20 cellular contexts compared by ENCODE assay signal in the genomic region with DNA sequence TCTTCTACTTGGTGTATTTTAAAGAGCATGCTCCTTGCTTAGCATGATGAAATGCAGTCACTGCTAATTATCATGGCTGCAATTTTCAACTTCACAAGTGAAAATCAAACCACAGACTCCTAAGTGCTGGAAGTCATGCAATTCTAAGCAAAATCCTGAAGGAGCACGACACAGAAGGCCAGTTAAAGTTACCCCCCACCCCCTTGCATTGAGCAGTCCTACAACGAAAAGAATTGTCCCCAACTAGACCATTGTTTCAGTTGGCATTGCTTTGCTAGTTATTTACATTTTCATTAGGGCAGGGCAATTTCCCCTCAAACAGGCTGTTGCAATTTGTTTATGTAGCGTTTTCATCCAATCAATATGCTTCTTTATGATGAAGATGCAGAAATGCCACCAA.
A peak's percentile ranks its signal among the peaks of the same experiment; 100 is the strongest.
DNase-seq lines count a peak whose midpoint lies in the region; ATAC-seq, FAIRE-seq and TF ChIP-seq lines count a peak whose summit lies in the region.
"Had no signal": no experiment of that assay in that cellular context is flagged by ENCODE, and none has a peak within 500 bp of the region (broad histone marks: within the 10 kb centered on the region; RNA-seq: fewer than 3 reads in every experiment).

No MANE protein-coding gene starts in this region.

- H3K27me3 ChIP-seq in GM23338 (ENCODE audit: insufficient read depth) (no peaks in the 10 kb centered on the region), HCT116 (ENCODE audit: insufficient read depth, low read length) (no peaks in the 10 kb centered on the region), H1 (replicated peaks in 1 of 4; ENCODE audit: control insufficient read depth in 3 of 4, extremely low read depth in 1 of 4, insufficient read depth in 3 of 4, low read length in 3 of 4) (no peaks in the 10 kb centered on the region), transverse colon (no peaks in the 10 kb centered on the region)

- POLR2A ChIA-PET in HCT116 (lab: Charles Lee) (no interaction called here), H1 (lab: Charles Lee; ENCODE audit: partially characterized antibody) (no interaction called here)

- no peak overlapping the region for H3K14ac ChIP-seq in H1 (ENCODE audit: insufficient read length)

- no peaks in the 10 kb centered on the region for H3K36me3 Mint-ChIP-seq in GM23338 (ENCODE audit: low read depth)
- H3K36me3 Mint-ChIP-seq: IgD-negative memory B cell had no signal

- no peak overlapping the region for H2BK12ac ChIP-seq in H1 (ENCODE audit: low read depth, low read length)

- no peak overlapping the region for H4K8ac ChIP-seq in H1 (ENCODE audit: extremely low read depth, insufficient read depth, low read length)

- in situ Hi-C loops in transverse colon (cut with MboI; ENCODE audit: low pct_ligation_motif_present in 1 of 4, low pct_unique_long_range_greater_than_20kb in 1 of 4, low sequenced_read_pairs in 3 of 4): loop anchor here in 1 of 4 donors (25.0 kb wide), 1 partner anchor 329 kb away; a partner anchor contains a TSS

- intact Hi-C loops in HCT116 (cut with micrococcal nuclease): loop anchor here (10.0 kb wide), 1 partner anchor 633 kb away; no protein-coding TSS in a partner anchor
- intact Hi-C loops in transverse colon (cut with DNase I; ENCODE audit: low total_unique reads): no loop called here

- H3K4me3 ChIP-seq in GM23338: no peak overlapping the region
- no peak overlapping the region; a peak in 1 of 4 replicates for H3K4me3 ChIP-seq in HCT116 (replicated peaks in 1 of 2; ENCODE audit: low read depth in 1 of 2, low read length in 2 of 2)
- no peak overlapping the region; a peak in 1 of 8 replicates for H3K4me3 ChIP-seq in H1 (ENCODE audit: extremely low read depth in 1 of 4, insufficient read depth in 2 of 4, low read depth in 3 of 4, low read length in 4 of 4)
- no peak overlapping the region for H3K4me3 ChIP-seq in transverse colon
- H3K4me3 ChIP-seq: A549 had no signal

- H3K36me3 ChIP-seq in GM23338 (ENCODE audit: insufficient read depth) (no peaks in the 10 kb centered on the region), HCT116 (ENCODE audit: control insufficient read depth in 1 of 2, insufficient read depth in 2 of 2, low read length in 2 of 2) (0 out of 4 replicates have a peak, but pooled peaks cover 0 to 5% of the 10 kb centered on the region in 2 experiments), H1 (ENCODE audit: control insufficient read depth in 2 of 4, insufficient read depth in 4 of 4, low read length in 3 of 4) (no peaks in the 10 kb centered on the region), transverse colon (no peaks in the 10 kb centered on the region)

- 23% methylated on average over 3 of the region's 3 CpGs; no CpG with 5 or more reads in 1 of the 2 experiments for WGBS in H1 (ENCODE audit: extremely low coverage in 1 of 2, insufficient coverage in 1 of 2, insufficient read length in 1 of 2, insufficient replicate concordance in 2 of 2, low coverage in 1 of 2, low lambda C conversion rate in 2 of 2, missing lambda C conversion rate in 1 of 2), 2 experiments
- 68 to 76% methylated on average over 3 of the region's 3 CpGs for WGBS in transverse colon (ENCODE audit: low coverage in 1 of 2), 2 donors

- no peak overlapping the region for H2BK120ac ChIP-seq in H1 (replicated peaks; ENCODE audit: low read depth, low read length)

- H4K20me1 ChIP-seq in GM23338 (replicated peaks; ENCODE audit: insufficient read depth): no peaks in the 10 kb centered on the region
- no peaks in the 10 kb centered on the region for H4K20me1 ChIP-seq in HCT116 (ENCODE audit: insufficient read depth)
- H4K20me1 ChIP-seq in H1 (replicated peaks in 1 of 2; ENCODE audit: control insufficient read depth in 1 of 2, insufficient read depth in 2 of 2, low read length in 2 of 2): no peaks in the 10 kb centered on the region

- no peaks in the 10 kb centered on the region for H3F3A ChIP-seq in GM23338 (replicated peaks; ENCODE audit: low read depth)

- no peak overlapping the region for H3K56ac ChIP-seq in H1 (replicated peaks; ENCODE audit: insufficient read length, low read depth, low read length)

- H3K4me3 Mint-ChIP-seq in GM23338: no peak overlapping the region
- H3K4me3 Mint-ChIP-seq: CD4-positive, alpha-beta T cell; IgD-negative memory B cell had no signal

- ATAC-seq in GM23338: peak; percentile 80
- ATAC-seq in HCT116: peak; percentile 35
- ATAC-seq: A549, HepG2 had no signal

- H2AFZ ChIP-seq in GM23338 (no peak overlapping the region), HCT116 (ENCODE audit: low read depth, low read length, poor library complexity, severe bottlenecking) (no peak overlapping the region), H1 (ENCODE audit: low read length) (no peak overlapping the region; the same call in 1 of the 2 replicates)

- no peaks in the 10 kb centered on the region; the same call in 2 of the 3 replicates for H3K9me3 Mint-ChIP-seq in GM23338

- H3K9ac ChIP-seq in HCT116 (ENCODE audit: low read length) (peak overlapping the region; percentile 57), H1 (replicated peaks in 1 of 4; ENCODE audit: extremely low read depth in 1 of 4, low read depth in 3 of 4, low read length in 3 of 4) (no peak overlapping the region)

- RAD21 ChIA-PET in HCT116 (lab: Charles Lee; ENCODE audit: low non-redundant PET in 1 of 2, low total read pairs in 2 of 2, uncharacterized antibody in 2 of 2, unreplicated experiment in 2 of 2): no interaction called here

- H3K18ac ChIP-seq in H1 (ENCODE audit: extremely low read depth, low read length): no peak overlapping the region

- TF ChIP-seq CTCF in GM23338 (conservative IDR thresholded peaks at IDR 0.05; ENCODE audit: low read depth in 2 of 2) (no peak), HCT116 (IDR thresholded peaks at IDR 0.05 in 2 of 3, conservative IDR thresholded peaks at IDR 0.05 in 1 of 3; ENCODE audit: borderline replicate concordance in 1 of 3, insufficient read depth in 1 of 3, low read depth in 2 of 3, low read length in 2 of 3) (no peak), H1 (IDR thresholded peaks at IDR 0.05; ENCODE audit: control extremely low read depth in 1 of 3, insufficient read depth in 1 of 3, low read depth in 1 of 3, low read length in 3 of 3) (no peak), transverse colon (IDR thresholded peaks at IDR 0.05) (no peak)

- H3K79me2 ChIP-seq in GM23338 (replicated peaks; ENCODE audit: insufficient read depth) (no peaks in the 10 kb centered on the region), HCT116 (ENCODE audit: insufficient read depth, low read length) (peaks cover 100% of the 10 kb centered on the region), H1 (ENCODE audit: control insufficient read depth in 1 of 2, insufficient read depth in 2 of 2, low read length in 2 of 2) (no peaks in the 10 kb centered on the region)

- BruUV-seq in HCT116 (replicated peaks; lab: Mats Ljungman, UMichigan): no TSS peak

- no peaks in the 10 kb centered on the region for H3K9me3 ChIP-seq in HCT116 (ENCODE audit: control insufficient read depth in 1 of 2, insufficient read depth in 1 of 2, low read depth in 1 of 2, low read length in 2 of 2)
- no peaks in the 10 kb centered on the region for H3K9me3 ChIP-seq in H1 (ENCODE audit: insufficient read depth in 2 of 2, low read depth in 1 of 2, low read length in 1 of 2)
- no peaks in the 10 kb centered on the region for H3K9me3 ChIP-seq in transverse colon
- H3K9me3 ChIP-seq: A549 had no signal

- H4K5ac ChIP-seq in H1 (ENCODE audit: insufficient read length, low read depth, low read length): no peak overlapping the region

- no peak for TF ChIP-seq RAD21 in HCT116 (IDR thresholded peaks at IDR 0.05; ENCODE audit: low read depth)
- TF ChIP-seq RAD21 in H1 (IDR thresholded peaks at IDR 0.05 in 1 of 2, conservative IDR thresholded peaks at IDR 0.05 in 1 of 2; ENCODE audit: low read depth in 2 of 2, low read length in 2 of 2): no peak; a peak in 1 of 4 replicates

- H3K79me1 ChIP-seq in H1 (ENCODE audit: low read depth, low read length): no peaks in the 10 kb centered on the region

- H3K27me3 Mint-ChIP-seq in GM23338 (ENCODE audit: insufficient read depth, low read depth, poor library complexity): no peaks in the 10 kb centered on the region
- H3K27me3 Mint-ChIP-seq: CD4-positive, alpha-beta T cell; IgD-negative memory B cell had no signal

- FAIRE-seq in H1 (lab: Jason Lieb, UNC): peak; percentile 79
- FAIRE-seq: A549, H54, HepG2, HTR-8/SVneo had no signal

- H3K9me2 ChIP-seq in GM23338 (ENCODE audit: insufficient read depth) (no peaks in the 10 kb centered on the region), HCT116 (ENCODE audit: insufficient read depth) (no peaks in the 10 kb centered on the region)

- CTCF ChIA-PET in HCT116 (lab: Charles Lee): no interaction called here
- CTCF ChIA-PET in H1 (lab: Charles Lee; ENCODE audit: partially characterized antibody): interaction anchor here (0.7 kb wide), 1 partner anchor 9 kb away, joined by 3 read pairs; no protein-coding TSS in a partner anchor

- peak overlapping the region; percentile 3; the same call in 1 of the 2 replicates for H3K27ac Mint-ChIP-seq in GM23338
- H3K27ac Mint-ChIP-seq: CD4-positive, alpha-beta T cell; IgD-negative memory B cell had no signal

- no peak overlapping the region for H4K91ac ChIP-seq in H1 (replicated peaks; ENCODE audit: insufficient read length, low read length)

- peaks cover 39% of the 10 kb centered on the region for H3K4me1 Mint-ChIP-seq in GM23338
- H3K4me1 Mint-ChIP-seq: IgD-negative memory B cell had no signal

- H3K4ac ChIP-seq in H1 (replicated peaks; ENCODE audit: insufficient read length, low read depth, low read length): no peak overlapping the region

- no peak overlapping the region for H2AK5ac ChIP-seq in H1 (ENCODE audit: low read depth, low read length)

- no peak overlapping the region for H2BK15ac ChIP-seq in H1 (ENCODE audit: low read length)

- H3K27ac ChIP-seq in GM23338 (ENCODE audit: low read depth) (no peak overlapping the region), HCT116 (ENCODE audit: low read depth, low read length) (peak overlapping the region; percentile 86), H1 (ENCODE audit: low read depth, low read length) (no peak overlapping the region), transverse colon (no peak overlapping the region)
- H3K27ac ChIP-seq: 22Rv1, A549, C4-2B had no signal

- no peak for TF ChIP-seq EP300 in H1 (IDR thresholded peaks at IDR 0.05; ENCODE audit: borderline replicate concordance in 1 of 2, low read depth in 2 of 2, low read length in 2 of 2)
- TF ChIP-seq EP300 in transverse colon (IDR thresholded peaks at IDR 0.05; ENCODE audit: low read depth): no peak

- peaks cover 47% of the 10 kb centered on the region for H3K4me1 ChIP-seq in GM23338 (ENCODE audit: insufficient read depth)
- peaks cover 89 to 97% of the 10 kb centered on the region in 2 experiments for H3K4me1 ChIP-seq in HCT116 (ENCODE audit: control insufficient read depth in 1 of 2, insufficient read depth in 2 of 2, low read length in 2 of 2)
- peaks cover 0 to 30% (median 1%) of the 10 kb centered on the region in 4 experiments; a peak in 2 of 7 replicates for H3K4me1 ChIP-seq in H1 (replicated peaks in 1 of 4; ENCODE audit: control insufficient read depth in 3 of 4, insufficient read depth in 4 of 4, low read length in 3 of 4)
- H3K4me1 ChIP-seq in transverse colon: no peaks in the 10 kb centered on the region
- H3K4me1 ChIP-seq: A549 had no signal

- H2BK20ac ChIP-seq in H1 (ENCODE audit: low read length): no peak overlapping the region

- TF ChIP-seq POLR2A in HCT116 (IDR thresholded peaks at IDR 0.05; ENCODE audit: borderline replicate concordance, extremely low read depth, insufficient read depth, insufficient read length) (no peak), H1 (IDR thresholded peaks at IDR 0.05; ENCODE audit: control extremely low read depth in 1 of 2, low read depth in 2 of 2, low read length in 2 of 2) (no peak), transverse colon (IDR thresholded peaks at IDR 0.05) (no peak)

- no peak overlapping the region for H3K23ac ChIP-seq in H1 (ENCODE audit: insufficient read length)

- DNase-seq in GM23338 (ENCODE audit: low spot score): peak; percentile 48
- DNase-seq in HCT116 (ENCODE audit: low read depth, low spot score): no peak
- no peak for DNase-seq in H1 (ENCODE audit: low read depth in 1 of 2, low spot score in 2 of 2)
- peak; percentile 12 for DNase-seq in iPS-NIHi7 (ENCODE audit: extremely low spot score)
- DNase-seq in stimulated activated CD4-positive, alpha-beta T cell treated with anti-CD3 and anti-CD28 coated beads, Interleukin-1b, Interleukin-23, amount 100 ng/mL, for 48 hours: no peak
- DNase-seq in transverse colon: no peak
- no peak for DNase-seq in SK-N-DZ (ENCODE audit: low spot score)
- DNase-seq in midbrain (lab: John Stamatoyannopoulos, UW): no peak
- DNase-seq: AML-193; CD4-positive, alpha-beta T cell; DMS79 treated with DMSO at 0.1 percent for 48 hours; GF-D8; KBM-7 had no signal

- H3K23me2 ChIP-seq in H1 (ENCODE audit: low read depth, low read length): no peaks in the 10 kb centered on the region

- peak overlapping the region; percentile 28 for H3K4me2 ChIP-seq in GM23338
- peak overlapping the region; percentile 69 for H3K4me2 ChIP-seq in HCT116 (ENCODE audit: low read length)
- H3K4me2 ChIP-seq in H1 (ENCODE audit: insufficient read depth in 1 of 2, low read depth in 2 of 2, low read length in 2 of 2): peak overlapping the region; percentile 28 to 38; a peak in 2 of 4 replicates
- H3K4me2 ChIP-seq: A549 had no signal

- no peak overlapping the region for H2BK5ac ChIP-seq in H1 (ENCODE audit: low read depth, low read length)

Comparison
In these comparisons a context has a peak if more than half of its experiments do, and no peak if none do; other contexts are left out.
1. DNase-seq: peak in GM23338 (single experiment) and iPS-NIHi7 (single experiment); none in HCT116 (single experiment), H1 (0 of 2), stimulated activated CD4-positive, alpha-beta T cell treated with anti-CD3 and anti-CD28 coated beads, Interleukin-1b, Interleukin-23, amount 100 ng/mL, for 48 hours (single experiment), transverse colon (single experiment), SK-N-DZ (single experiment) and midbrain (single experiment).
2. Peak in every context shown above with its lines, with median percentiles within 50 percentile points of each other: H3K4me2 ChIP-seq.